Comparison of ENCODE assay signal across 27 cellular contexts in genomic region chr14:67372833-67373232, GRCh38.
DNase-seq lines count a peak whose midpoint lies in the region; ATAC-seq and TF ChIP-seq lines count a peak whose summit lies in the region.
"Had no signal": no experiment of that assay in that cellular context is flagged by ENCODE, and none has a peak within 500 bp of the region (broad histone marks: within the 10 kb centered on the region; RNA-seq: fewer than 3 reads in every experiment).

No MANE protein-coding gene starts in this region.

- no peak for DNase-seq in activated T-cell treated with anti-CD3 and anti-CD28 coated beads, Interleukin-2, amount 50 U/mL, for 24 hours
- no peak for DNase-seq in activated T-cell treated with anti-CD3 and anti-CD28 coated beads, Interleukin-2, amount 50 U/mL, for 48 hours
- DNase-seq in SK-N-MC (ENCODE audit: low read depth, low spot score) (no peak), brain microvascular endothelial cell (no peak), WERI-Rb-1 (no peak), NCI-H146 treated with DMSO at 0.1 percent for 48 hours (lab: John Stamatoyannopoulos, UW; ENCODE audit: unreplicated experiment) (no peak)
- no peak for DNase-seq in stimulated activated effector memory CD8-positive, alpha-beta T cell treated with anti-CD3 and anti-CD28 coated beads, Interleukin-12 subunit alpha, Interleukin-12 subunit beta, amount 100 ng/mL, for 72 hours (ENCODE audit: low spot score in 2 of 2)
- DNase-seq: activated CD4-positive, CD25-positive, alpha-beta regulatory T cell; activated naive CD4-positive, alpha-beta T cell treated with anti-CD3 and anti-CD28 coated beads, Interleukin-2, amount 10 ng/mL, durations not matched to agents 7 days and 5 days; AML-193; aorta; EL; left colon; MM.1S; mucosa of descending colon; NCI-H1105 treated with DMSO at 0.1 percent for 48 hours; NCI-H2029 treated with DMSO at 0.1 percent for 48 hours; NCI-H526; stimulated activated naive CD4-positive, alpha-beta T cell treated with Interleukin-2 at 50 U/mL for 16 hours had no signal

- H3K27ac Mint-ChIP-seq in activated T-cell treated with anti-CD3 and anti-CD28 coated beads, Interleukin-2, amount 50 U/mL, for 24 hours = peak overlapping the region; percentile 89
- peak overlapping the region; percentile 75 for H3K27ac Mint-ChIP-seq in stimulated activated effector memory CD8-positive, alpha-beta T cell treated with anti-CD3 and anti-CD28 coated beads, Interleukin-12 subunit alpha, Interleukin-12 subunit beta, amount 100 ng/mL, for 72 hours
- H3K27ac Mint-ChIP-seq: activated naive CD4-positive, alpha-beta T cell treated with anti-CD3 and anti-CD28 coated beads, Interleukin-2, amount 10 ng/mL, durations not matched to agents 7 days and 5 days had no signal

- H3K9me3 ChIP-seq in SK-N-MC (ENCODE audit: low read depth, low read length) = no peaks in the 10 kb centered on the region
- H3K9me3 ChIP-seq in WERI-Rb-1 (ENCODE audit: severe bottlenecking) = no peaks in the 10 kb centered on the region
- H3K9me3 ChIP-seq: A549, mucosa of descending colon, thoracic aorta had no signal

- H3K27ac ChIP-seq in SK-N-MC (peak overlapping the region; percentile 32; the same call in 1 of the 2 replicates), brain microvascular endothelial cell (peak overlapping the region; percentile 55), WERI-Rb-1 (no peak overlapping the region)
- H3K27ac ChIP-seq: A549, cardiac muscle cell, coronary artery, HL-60, skin epidermis, thoracic aorta had no signal

- H3K36me3 ChIP-seq in SK-N-MC (ENCODE audit: insufficient read depth, low read length) (peaks cover 96% of the 10 kb centered on the region), brain microvascular endothelial cell (replicated peaks) (peaks cover 49% of the 10 kb centered on the region), WERI-Rb-1 (peaks cover 87% of the 10 kb centered on the region)

- H3K9me3 Mint-ChIP-seq in activated T-cell treated with anti-CD3 and anti-CD28 coated beads, Interleukin-2, amount 50 U/mL, for 24 hours = no peaks in the 10 kb centered on the region
- H3K9me3 Mint-ChIP-seq in stimulated activated effector memory CD8-positive, alpha-beta T cell treated with anti-CD3 and anti-CD28 coated beads, Interleukin-12 subunit alpha, Interleukin-12 subunit beta, amount 100 ng/mL, for 72 hours = no peaks in the 10 kb centered on the region
- H3K9me3 Mint-ChIP-seq: activated naive CD4-positive, alpha-beta T cell treated with anti-CD3 and anti-CD28 coated beads, Interleukin-2, amount 10 ng/mL, durations not matched to agents 7 days and 5 days had no signal

- H3K27me3 Mint-ChIP-seq in activated T-cell treated with anti-CD3 and anti-CD28 coated beads, Interleukin-2, amount 50 U/mL, for 24 hours = no peaks in the 10 kb centered on the region
- H3K27me3 Mint-ChIP-seq: activated naive CD4-positive, alpha-beta T cell treated with anti-CD3 and anti-CD28 coated beads, Interleukin-2, amount 10 ng/mL, durations not matched to agents 7 days and 5 days had no signal

- TF ChIP-seq CTCF in brain microvascular endothelial cell (IDR thresholded peaks at IDR 0.05; ENCODE audit: low read depth, low read length, missing control alignments) (no peak), WERI-Rb-1 (IDR thresholded peaks at IDR 0.05; ENCODE audit: low read depth, low read length) (no peak)

- peaks cover 96% of the 10 kb centered on the region for H3K36me3 Mint-ChIP-seq in activated T-cell treated with anti-CD3 and anti-CD28 coated beads, Interleukin-2, amount 50 U/mL, for 24 hours (ENCODE audit: low read depth)
- peaks cover 100% of the 10 kb centered on the region for H3K36me3 Mint-ChIP-seq in stimulated activated effector memory CD8-positive, alpha-beta T cell treated with anti-CD3 and anti-CD28 coated beads, Interleukin-12 subunit alpha, Interleukin-12 subunit beta, amount 100 ng/mL, for 72 hours

- H3K4me3 Mint-ChIP-seq in activated T-cell treated with anti-CD3 and anti-CD28 coated beads, Interleukin-2, amount 50 U/mL, for 24 hours = peak overlapping the region; percentile 25
- H3K4me3 Mint-ChIP-seq in stimulated activated effector memory CD8-positive, alpha-beta T cell treated with anti-CD3 and anti-CD28 coated beads, Interleukin-12 subunit alpha, Interleukin-12 subunit beta, amount 100 ng/mL, for 72 hours = no peak overlapping the region
- H3K4me3 Mint-ChIP-seq: activated naive CD4-positive, alpha-beta T cell treated with anti-CD3 and anti-CD28 coated beads, Interleukin-2, amount 10 ng/mL, durations not matched to agents 7 days and 5 days had no signal

- no peak overlapping the region for H3K9ac ChIP-seq in SK-N-MC (ENCODE audit: insufficient read length)

- H3K4me3 ChIP-seq in SK-N-MC (no peak overlapping the region), brain microvascular endothelial cell (ENCODE audit: low read depth, low read length) (no peak overlapping the region), WERI-Rb-1 (ENCODE audit: low read depth, low read length) (no peak overlapping the region)
- H3K4me3 ChIP-seq: A549, cardiac muscle cell, coronary artery, mucosa of descending colon, skin epidermis, thoracic aorta had no signal

- in situ Hi-C loops in brain microvascular endothelial cell (cut with HindIII; ENCODE audit: low pct_ligation_motif_present, low sequenced_read_pairs) = no loop called here

- H3K27me3 ChIP-seq in brain microvascular endothelial cell (replicated peaks) (no peaks in the 10 kb centered on the region), WERI-Rb-1 (ENCODE audit: insufficient read depth, low read depth, severe bottlenecking) (no peaks in the 10 kb centered on the region)
- H3K27me3 ChIP-seq: cardiac muscle cell had no signal

- ATAC-seq in stimulated activated effector memory CD8-positive, alpha-beta T cell treated with anti-CD3 and anti-CD28 coated beads, Interleukin-12 subunit alpha, Interleukin-12 subunit beta, amount 100 ng/mL, for 72 hours = no peak
- ATAC-seq in GM18511 (IDR thresholded peaks at IDR 0.05; ENCODE audit: unreplicated experiment) = no peak
- ATAC-seq: A549, HCT116, left colon, mucosa of descending colon had no signal

- H3K4me1 Mint-ChIP-seq in activated T-cell treated with anti-CD3 and anti-CD28 coated beads, Interleukin-2, amount 50 U/mL, for 24 hours (ENCODE audit: low read depth) = peaks cover 66% of the 10 kb centered on the region
- H3K4me1 Mint-ChIP-seq in stimulated activated effector memory CD8-positive, alpha-beta T cell treated with anti-CD3 and anti-CD28 coated beads, Interleukin-12 subunit alpha, Interleukin-12 subunit beta, amount 100 ng/mL, for 72 hours = peaks cover 47% of the 10 kb centered on the region
